In genomic region chr10:130894485-130894884, GRCh38 we compare ENCODE assay signal across 23 cellular contexts.
"Had no signal": no experiment of that assay in that cellular context is flagged by ENCODE, and none has a peak within 500 bp of the region (broad histone marks: within the 10 kb centered on the region; RNA-seq: fewer than 3 reads in every experiment).

No MANE protein-coding gene starts in this region.

- H3K9me3 ChIP-seq: ascending aorta, Peyer's patch had no signal

- H3K4me3 ChIP-seq: ascending aorta, cardiac muscle cell, Peyer's patch had no signal

- ATAC-seq: activated CD8-positive, alpha-beta T cell treated with anti-CD3 and anti-CD28 coated beads for 36 hours; PC-3; Right ventricle myocardium inferior had no signal

- H3K27ac ChIP-seq: ascending aorta, cardiac muscle cell, Peyer's patch, RWPE1 had no signal

- DNase-seq: activated CD4-positive, alpha-beta T cell treated with anti-CD3 and anti-CD28 coated beads, Interleukin-2, amount 10 ng/mL, durations not matched to agents 24 days and 14 days; activated CD4-positive, alpha-beta T cell treated with anti-CD3 and anti-CD28 coated beads, Interleukin-2, amount 50 U/mL, for 4 hours; activated CD8-positive, alpha-beta T cell treated with anti-CD3 and anti-CD28 coated beads for 36 hours; activated gamma-delta T cell; activated naive CD4-positive, alpha-beta T cell treated with Interleukin-2 at 50 U/mL for 16 hours; activated naive CD8-positive, alpha-beta T cell treated with anti-CD3 and anti-CD28 coated beads, Interleukin-2, amount 10 ng/mL, durations not matched to agents 7 days and 5 days; activated T-cell treated with anti-CD3 and anti-CD28 coated beads, Interleukin-2, amount 50 U/mL, for 24 hours; amygdala; NCI-H1105; NCI-H1417 treated with DMSO at 0.1 percent for 48 hours; NCI-H187 treated with DMSO at 0.1 percent for 48 hours; NCI-H2081; NCI-H226; NCI-H446 treated with DMSO at 0.1 percent for 48 hours; NCI-H524 treated with DMSO at 0.1 percent for 48 hours; NK-92 treated with Interleukin-12 subunit alpha and Interleukin-12 subunit beta, amount 100 ng/mL, for 24 hours; PC-3; Peyer's patch; T1000 had no signal

- H3K36me3 ChIP-seq: ascending aorta, cardiac muscle cell, Peyer's patch had no signal

- H3K4me1 ChIP-seq: ascending aorta, Peyer's patch had no signal

- H3K27me3 ChIP-seq: ascending aorta, cardiac muscle cell, Peyer's patch had no signal
